34 cellular contexts compared by ENCODE assay signal in the genomic region with DNA sequence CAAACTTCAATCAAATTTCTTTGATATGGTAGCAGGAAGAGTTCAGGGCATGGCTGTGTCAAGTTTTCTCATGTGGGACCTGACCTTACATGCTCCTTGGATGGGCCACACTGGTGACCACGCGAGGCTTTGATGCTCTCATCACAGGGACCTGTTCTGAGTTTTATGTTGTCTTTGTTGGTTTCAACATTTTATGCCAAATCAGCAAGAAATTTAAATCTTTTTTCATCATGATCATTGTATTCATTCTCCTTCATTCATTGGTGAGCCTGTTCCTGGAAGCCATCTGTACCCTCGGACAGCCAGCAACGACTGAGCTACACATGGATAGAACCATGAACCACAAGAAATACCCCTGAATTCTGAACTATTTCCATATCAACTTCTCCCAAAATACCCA. TPM values are rescaled to one million over a fixed set of nuclear protein-coding genes. Genes with fewer than 3 reads are reported as not detected.
DNase-seq lines count a peak whose midpoint lies in the region; ATAC-seq and TF ChIP-seq lines count a peak whose summit lies in the region.
"Had no signal": no experiment of that assay in that cellular context is flagged by ENCODE, and none has a peak within 500 bp of the region (broad histone marks: within the 10 kb centered on the region; RNA-seq: fewer than 3 reads in every experiment).

No MANE protein-coding gene starts in this region.

- no peak for TF ChIP-seq POLR2A in IMR-90 (IDR thresholded peaks at IDR 0.05; ENCODE audit: low read depth, low read length)

- no peaks in the 10 kb centered on the region; the same call in 1 of the 2 replicates for H3K27me3 ChIP-seq in IMR-90 (ENCODE audit: control insufficient read depth, insufficient read depth, low read length)
- no peaks in the 10 kb centered on the region for H3K27me3 ChIP-seq in osteoblast (ENCODE audit: insufficient read depth, low read length)
- H3K27me3 ChIP-seq: ascending aorta, cardiac muscle cell, stomach, thyroid gland had no signal

- CTCF ChIA-PET in activated CD8-positive, alpha-beta T cell treated with anti-CD3 and anti-CD28 coated beads for 36 hours (lab: Charles Lee): interaction anchor here (3.0 to 4.6 kb wide), 2 partner anchors 31 to 273 kb away, joined by 16 to 27 read pairs; no protein-coding TSS in a partner anchor
- CTCF ChIA-PET in activated CD8-positive, alpha-beta T cell treated with anti-CD3 and anti-CD28 coated beads, Interleukin-2, amount 10 ng/mL, durations not matched to agents 7 days and 5 days (lab: Charles Lee): interaction anchor here (0.8 to 4.1 kb wide), 6 partner anchors 31 to 502 kb away, joined by 3 to 43 read pairs (median 7); partner anchors contain the start of gene NDUFA6
- CTCF ChIA-PET in IMR-90 (lab: Yijun Ruan, JAX): interaction anchor here (1.4 kb wide), 1 partner anchor 31 kb away, joined by 3 read pairs; no protein-coding TSS in a partner anchor

- no peak overlapping the region for H2AK9ac ChIP-seq in IMR-90 (replicated peaks; ENCODE audit: low read depth, low read length, poor library complexity)

- peaks cover 3% of the 10 kb centered on the region for H3K9me3 ChIP-seq in IMR-90 (ENCODE audit: control insufficient read depth, insufficient read depth, low read length)
- no peaks in the 10 kb centered on the region for H3K9me3 ChIP-seq in osteoblast (ENCODE audit: low read depth, low read length)
- H3K9me3 ChIP-seq: ascending aorta, prostate gland, sigmoid colon, stomach, thyroid gland had no signal

- BruUV-seq in IMR-90 (replicated peaks; lab: Mats Ljungman, UMichigan): no TSS peak

- H2BK5ac ChIP-seq in IMR-90 (ENCODE audit: low read depth, low read length, poor library complexity, severe bottlenecking): no peak overlapping the region

- no peak overlapping the region for H3K9ac ChIP-seq in IMR-90 (ENCODE audit: low read depth, low read length)

- H2AFZ ChIP-seq in IMR-90 (replicated peaks; ENCODE audit: low read length, poor library complexity): no peak overlapping the region
- H2AFZ ChIP-seq in osteoblast (ENCODE audit: low read length): no peak overlapping the region

- TF ChIP-seq RAD21 in IMR-90 (IDR thresholded peaks at IDR 0.05; ENCODE audit: low read length): no peak

- H3K27me3 Mint-ChIP-seq in activated CD8-positive, alpha-beta T cell treated with anti-CD3 and anti-CD28 coated beads for 36 hours: no peaks in the 10 kb centered on the region
- H3K27me3 Mint-ChIP-seq in activated CD8-positive, alpha-beta T cell treated with anti-CD3 and anti-CD28 coated beads, Interleukin-2, amount 10 ng/mL, durations not matched to agents 7 days and 5 days (ENCODE audit: low read depth): no peaks in the 10 kb centered on the region
- H3K27me3 Mint-ChIP-seq in central memory CD8-positive, alpha-beta T cell: no peaks in the 10 kb centered on the region
- H3K27me3 Mint-ChIP-seq in activated T-cell treated with anti-CD3 and anti-CD28 coated beads, Interleukin-2, amount 50 U/mL, for 72 hours (ENCODE audit: low read depth): no peaks in the 10 kb centered on the region
- H3K27me3 Mint-ChIP-seq: activated naive CD8-positive, alpha-beta T cell treated with anti-CD3 and anti-CD28 coated beads, Interleukin-2, amount 10 ng/mL, durations not matched to agents 7 days and 5 days; effector memory CD8-positive, alpha-beta T cell had no signal

- TF ChIP-seq CTCF in activated CD8-positive, alpha-beta T cell treated with anti-CD3 and anti-CD28 coated beads for 36 hours (IDR thresholded peaks at IDR 0.05): no peak
- TF ChIP-seq CTCF in IMR-90 (conservative IDR thresholded peaks at IDR 0.05; ENCODE audit: low read depth, low read length): no peak
- TF ChIP-seq CTCF in osteoblast (IDR thresholded peaks at IDR 0.05; ENCODE audit: extremely low read depth, low read depth, low read length): no peak

- no peak overlapping the region for H3K18ac ChIP-seq in IMR-90 (ENCODE audit: low read depth, low read length)

- H3K27ac ChIP-seq in IMR-90 (ENCODE audit: insufficient read depth, low read length) (no peak overlapping the region), osteoblast (ENCODE audit: low read depth, low read length) (no peak overlapping the region)
- H3K27ac ChIP-seq: coronary artery, thyroid gland had no signal

- H3K4me1 Mint-ChIP-seq in activated CD8-positive, alpha-beta T cell treated with anti-CD3 and anti-CD28 coated beads for 36 hours (ENCODE audit: low read depth): peaks cover 32% of the 10 kb centered on the region
- peaks cover 43% of the 10 kb centered on the region for H3K4me1 Mint-ChIP-seq in activated CD8-positive, alpha-beta T cell treated with anti-CD3 and anti-CD28 coated beads, Interleukin-2, amount 10 ng/mL, durations not matched to agents 7 days and 5 days (ENCODE audit: low read depth)
- H3K4me1 Mint-ChIP-seq in central memory CD8-positive, alpha-beta T cell: peaks cover 18% of the 10 kb centered on the region
- peaks cover 48% of the 10 kb centered on the region for H3K4me1 Mint-ChIP-seq in activated T-cell treated with anti-CD3 and anti-CD28 coated beads, Interleukin-2, amount 50 U/mL, for 72 hours (ENCODE audit: low read depth)

- no peak overlapping the region for H3K56ac ChIP-seq in IMR-90 (ENCODE audit: extremely low read depth, insufficient read depth, low read length)

- no peaks in the 10 kb centered on the region for H3K36me3 Mint-ChIP-seq in activated CD8-positive, alpha-beta T cell treated with anti-CD3 and anti-CD28 coated beads for 36 hours (ENCODE audit: low read depth)
- H3K36me3 Mint-ChIP-seq in activated CD8-positive, alpha-beta T cell treated with anti-CD3 and anti-CD28 coated beads, Interleukin-2, amount 10 ng/mL, durations not matched to agents 7 days and 5 days (ENCODE audit: low read depth): no peaks in the 10 kb centered on the region
- H3K36me3 Mint-ChIP-seq in central memory CD8-positive, alpha-beta T cell (ENCODE audit: insufficient read depth): peaks cover 3% of the 10 kb centered on the region
- H3K36me3 Mint-ChIP-seq in activated T-cell treated with anti-CD3 and anti-CD28 coated beads, Interleukin-2, amount 50 U/mL, for 72 hours (ENCODE audit: insufficient read depth in 2 of 2): no peaks in the 10 kb centered on the region
- H3K36me3 Mint-ChIP-seq: activated naive CD8-positive, alpha-beta T cell treated with anti-CD3 and anti-CD28 coated beads, Interleukin-2, amount 10 ng/mL, durations not matched to agents 7 days and 5 days; memory B cell; WTC11 had no signal

- in situ Hi-C loops in IMR-90 (cut with MboI; ENCODE audit: low sequenced_read_pairs): loop anchor here (5.0 kb wide), 2 partner anchors 275 to 475 kb away; partner anchors contain the start of gene SEPTIN3

- H3K4me1 ChIP-seq in IMR-90 (ENCODE audit: control insufficient read depth, insufficient read depth, low read length) (peaks cover 12% of the 10 kb centered on the region; the same call in 1 of the 2 replicates), osteoblast (ENCODE audit: insufficient read depth, low read length) (peaks cover 26% of the 10 kb centered on the region)

- no peak overlapping the region for H3K4me3 ChIP-seq in IMR-90 (ENCODE audit: insufficient read depth, low read depth, low read length)
- H3K4me3 ChIP-seq in osteoblast (ENCODE audit: insufficient read depth, low read length): no peak overlapping the region
- H3K4me3 ChIP-seq: ascending aorta, cardiac muscle cell, coronary artery, prostate gland, sigmoid colon, stomach, thyroid gland had no signal

- WGBS in IMR-90 (ENCODE audit: extremely low coverage in 2 of 2, insufficient read length in 1 of 2), 2 experiments: no CpG with 5 or more reads among the region's 4 CpGs

- no peak overlapping the region for H2BK120ac ChIP-seq in IMR-90 (ENCODE audit: low read depth, low read length)

- H3K4me2 ChIP-seq in IMR-90 (ENCODE audit: low read depth, low read length): no peak overlapping the region
- H3K4me2 ChIP-seq in osteoblast (ENCODE audit: insufficient read depth, low read length): no peak overlapping the region

- H2BK15ac ChIP-seq in IMR-90 (ENCODE audit: low read depth, low read length): no peak overlapping the region

- intact Hi-C loops in activated CD8-positive, alpha-beta T cell treated with anti-CD3 and anti-CD28 coated beads for 36 hours (cut with micrococcal nuclease): no loop called here
- intact Hi-C loops in IMR-90 (cut with micrococcal nuclease): no loop called here

- H3K4me3 Mint-ChIP-seq in activated CD8-positive, alpha-beta T cell treated with anti-CD3 and anti-CD28 coated beads for 36 hours: no peak overlapping the region
- H3K4me3 Mint-ChIP-seq in activated CD8-positive, alpha-beta T cell treated with anti-CD3 and anti-CD28 coated beads, Interleukin-2, amount 10 ng/mL, durations not matched to agents 7 days and 5 days: no peak overlapping the region
- H3K4me3 Mint-ChIP-seq in central memory CD8-positive, alpha-beta T cell: no peak overlapping the region
- H3K4me3 Mint-ChIP-seq in activated T-cell treated with anti-CD3 and anti-CD28 coated beads, Interleukin-2, amount 50 U/mL, for 72 hours: no peak overlapping the region
- H3K4me3 Mint-ChIP-seq: activated naive CD8-positive, alpha-beta T cell treated with anti-CD3 and anti-CD28 coated beads, Interleukin-2, amount 10 ng/mL, durations not matched to agents 7 days and 5 days; memory B cell had no signal

- no peaks in the 10 kb centered on the region; the same call in 1 of the 2 replicates for H3K9me1 ChIP-seq in IMR-90 (ENCODE audit: insufficient read depth, low read length)

- H3K9me3 Mint-ChIP-seq in activated CD8-positive, alpha-beta T cell treated with anti-CD3 and anti-CD28 coated beads for 36 hours: no peaks in the 10 kb centered on the region
- no peaks in the 10 kb centered on the region for H3K9me3 Mint-ChIP-seq in activated CD8-positive, alpha-beta T cell treated with anti-CD3 and anti-CD28 coated beads, Interleukin-2, amount 10 ng/mL, durations not matched to agents 7 days and 5 days (ENCODE audit: insufficient read depth)
- no peaks in the 10 kb centered on the region for H3K9me3 Mint-ChIP-seq in central memory CD8-positive, alpha-beta T cell
- no peaks in the 10 kb centered on the region for H3K9me3 Mint-ChIP-seq in activated T-cell treated with anti-CD3 and anti-CD28 coated beads, Interleukin-2, amount 50 U/mL, for 72 hours
- H3K9me3 Mint-ChIP-seq: activated naive CD8-positive, alpha-beta T cell treated with anti-CD3 and anti-CD28 coated beads, Interleukin-2, amount 10 ng/mL, durations not matched to agents 7 days and 5 days; effector memory CD8-positive, alpha-beta T cell; memory B cell; WTC11 had no signal

- H4K20me1 ChIP-seq in IMR-90 (ENCODE audit: insufficient read depth, low read length): no peaks in the 10 kb centered on the region
- no peaks in the 10 kb centered on the region for H4K20me1 ChIP-seq in osteoblast (ENCODE audit: insufficient read depth, low read length)

- dilution Hi-C loops in IMR-90 (cut with HindIII; ENCODE audit: low sequenced_read_pairs, unreplicated experiment): no loop called here

- POLR2A ChIA-PET in activated CD8-positive, alpha-beta T cell treated with anti-CD3 and anti-CD28 coated beads for 36 hours (lab: Charles Lee): interaction anchor here (3.4 kb wide), 1 partner anchor 353 kb away, joined by 23 read pairs; the partner anchor contains the start of gene NDUFA6
- POLR2A ChIA-PET in activated CD8-positive, alpha-beta T cell treated with anti-CD3 and anti-CD28 coated beads, Interleukin-2, amount 10 ng/mL, durations not matched to agents 7 days and 5 days (lab: Charles Lee): interaction anchor here (3.1 kb wide), 1 partner anchor 352 kb away, joined by 21 read pairs; the partner anchor contains the start of gene NDUFA6
- POLR2A ChIA-PET in IMR-90 (lab: Charles Lee; ENCODE audit: unreplicated experiment): no interaction called here

- H3K79me2 ChIP-seq in osteoblast (ENCODE audit: insufficient read depth, low read length): no peaks in the 10 kb centered on the region

- H3K14ac ChIP-seq in IMR-90 (replicated peaks; ENCODE audit: low read depth, low read length): no peak overlapping the region

- no peak overlapping the region for H4K5ac ChIP-seq in IMR-90 (ENCODE audit: low read depth, low read length)

- H3K36me3 ChIP-seq in IMR-90 (ENCODE audit: control insufficient read depth, insufficient read depth, low read length) (no peaks in the 10 kb centered on the region), osteoblast (ENCODE audit: insufficient read depth, low read length) (no peaks in the 10 kb centered on the region)
- H3K36me3 ChIP-seq: ascending aorta, cardiac muscle cell, prostate gland, sigmoid colon, stomach, thyroid gland had no signal

- H2BK20ac ChIP-seq in IMR-90 (ENCODE audit: low read depth, low read length): no peak overlapping the region

- no peak for ATAC-seq in activated CD8-positive, alpha-beta T cell treated with anti-CD3 and anti-CD28 coated beads for 36 hours
- no peak for ATAC-seq in activated CD8-positive, alpha-beta T cell treated with anti-CD3 and anti-CD28 coated beads, Interleukin-2, amount 10 ng/mL, durations not matched to agents 7 days and 5 days
- ATAC-seq in IMR-90 (ENCODE audit: low read depth): no peak
- no peak for ATAC-seq in central memory CD8-positive, alpha-beta T cell (replicated peaks; ENCODE audit: extremely low read depth, poor library complexity, severe bottlenecking)
- no peak for ATAC-seq in activated T-cell treated with anti-CD3 and anti-CD28 coated beads, Interleukin-2, amount 50 U/mL, for 72 hours (replicated peaks in 1 of 2)
- ATAC-seq: effector memory CD8-positive, alpha-beta T cell; HCT116; left lobe of liver; WTC11 had no signal

- H3K27ac Mint-ChIP-seq in activated CD8-positive, alpha-beta T cell treated with anti-CD3 and anti-CD28 coated beads for 36 hours: peak overlapping the region; percentile 15
- H3K27ac Mint-ChIP-seq in activated CD8-positive, alpha-beta T cell treated with anti-CD3 and anti-CD28 coated beads, Interleukin-2, amount 10 ng/mL, durations not matched to agents 7 days and 5 days: no peak overlapping the region
- peak overlapping the region; percentile 86 for H3K27ac Mint-ChIP-seq in central memory CD8-positive, alpha-beta T cell (ENCODE audit: low read depth)
- H3K27ac Mint-ChIP-seq in activated T-cell treated with anti-CD3 and anti-CD28 coated beads, Interleukin-2, amount 50 U/mL, for 72 hours: no peak overlapping the region
- H3K27ac Mint-ChIP-seq: activated naive CD8-positive, alpha-beta T cell treated with anti-CD3 and anti-CD28 coated beads, Interleukin-2, amount 10 ng/mL, durations not matched to agents 7 days and 5 days; memory B cell; WTC11 had no signal

- no peak for DNase-seq in activated CD8-positive, alpha-beta T cell treated with anti-CD3 and anti-CD28 coated beads for 36 hours
- DNase-seq in activated CD8-positive, alpha-beta T cell treated with anti-CD3 and anti-CD28 coated beads, Interleukin-2, amount 10 ng/mL, durations not matched to agents 7 days and 5 days: no peak
- no peak for DNase-seq in IMR-90
- no peak for DNase-seq in central memory CD8-positive, alpha-beta T cell (ENCODE audit: low spot score in 2 of 2)
- peak; percentile 30 for DNase-seq in osteoblast (ENCODE audit: insufficient read length, low spot score, missing footprints)
- DNase-seq in activated effector memory CD4-positive, alpha-beta T cell treated with anti-CD3 and anti-CD28 coated beads, Interleukin-2, amount 50 U/mL, for 16 hours: no peak
- no peak for DNase-seq in activated naive CD4-positive, alpha-beta T cell treated with anti-CD3 and anti-CD28 coated beads, Interleukin-2, amount 50 U/mL, for 16 hours
- DNase-seq in activated T-cell treated with anti-CD3 and anti-CD28 coated beads, Interleukin-2, amount 50 U/mL, for 72 hours: no peak
- DNase-seq: activated CD4-positive, alpha-beta T cell treated with anti-CD3 and anti-CD28 coated beads, Interleukin-2, amount 50 U/mL, for 4 hours; activated CD8-positive, alpha-beta memory T cell treated with anti-CD3 and anti-CD28 coated beads, Interleukin-2, amount 50 U/mL, for 48 hours; activated naive CD8-positive, alpha-beta T cell treated with anti-CD3 and anti-CD28 coated beads, Interleukin-2, amount 10 ng/mL, durations not matched to agents 7 days and 5 days; effector memory CD8-positive, alpha-beta T cell; NCI-H1092; NCI-H187; NCI-H446 treated with DMSO at 0.1 percent for 48 hours; NCI-H774; nucleus accumbens; SHP77 treated with DMSO at 0.1 percent for 48 hours; sigmoid colon; stimulated activated CD4-positive, alpha-beta T cell treated with anti-CD3 and anti-CD28 coated beads, Interleukin-12 subunit alpha, Interleukin-12 subunit beta, amount 100 ng/mL, for 4 hours; stimulated activated CD4-positive, alpha-beta T cell treated with anti-CD3 and anti-CD28 coated beads, Interleukin-2, amount 100 ng/mL, for 48 hours; stomach; T1000; thyroid gland had no signal

- no peak overlapping the region for H4K91ac ChIP-seq in IMR-90 (ENCODE audit: insufficient read depth, low read depth, low read length)

- no peaks in the 10 kb centered on the region for H3K79me1 ChIP-seq in IMR-90 (ENCODE audit: low read depth in 1 of 2, low read length in 2 of 2)

- no peak overlapping the region for H2AK5ac ChIP-seq in IMR-90 (ENCODE audit: low read depth, low read length)

- H4K8ac ChIP-seq in IMR-90 (ENCODE audit: low read depth in 2 of 2, low read length in 2 of 2): no peak overlapping the region

- H3K23ac ChIP-seq in IMR-90 (ENCODE audit: low read depth, low read length): no peak overlapping the region

- no peak overlapping the region for H3K4ac ChIP-seq in IMR-90 (ENCODE audit: low read depth, low read length)

RNA-seq across cellular contexts. Expression of gene NFAM1, which starts 10.5 kb away (rescaled TPM):
- total RNA-seq in activated CD8-positive, alpha-beta T cell treated with anti-CD3 and anti-CD28 coated beads for 36 hours: under 1 TPM in 1 of 2 experiments, not detected in 1; 0.16 TPM
- total RNA-seq in activated CD8-positive, alpha-beta T cell treated with anti-CD3 and anti-CD28 coated beads, Interleukin-2, amount 10 ng/mL, durations not matched to agents 7 days and 5 days: under 1 TPM in 1 of 2 experiments, not detected in 1; 0.05 TPM
- not detected in 2 replicates for total RNA-seq in IMR-90 (2012; rRNA removed)
- polyA plus RNA-seq in IMR-90 (2012; rRNA removed): not detected in 2 replicates
- polyA plus RNA-seq in IMR-90 (2012; cell fraction: cytosol; rRNA removed): not detected in 2 replicates
- polyA plus RNA-seq in IMR-90 (2012; cell fraction: nucleus; rRNA removed; ENCODE audit: low replicate concordance): not detected in 2 replicates
- total RNA-seq in osteoblast: under 0.01 TPM in 2 replicates
- total RNA-seq in activated T-cell treated with anti-CD3 and anti-CD28 coated beads, Interleukin-2, amount 50 U/mL, for 72 hours: under 1 TPM; 0.19 to 0.31 TPM
- total RNA-seq: epithelial cell of proximal tubule, glomerular endothelial cell had no signal

Comparison
In these comparisons a context has a peak if more than half of its experiments do, and no peak if none do; other contexts are left out.
1. H3K27ac Mint-ChIP-seq: peak in activated CD8-positive, alpha-beta T cell treated with anti-CD3 and anti-CD28 coated beads for 36 hours (single experiment) and central memory CD8-positive, alpha-beta T cell (single experiment); none in activated CD8-positive, alpha-beta T cell treated with anti-CD3 and anti-CD28 coated beads, Interleukin-2, amount 10 ng/mL, durations not matched to agents 7 days and 5 days (single experiment) and activated T-cell treated with anti-CD3 and anti-CD28 coated beads, Interleukin-2, amount 50 U/mL, for 72 hours (single experiment).